Comparison of ENCODE assay signal across 14 cellular contexts in the genomic region with DNA sequence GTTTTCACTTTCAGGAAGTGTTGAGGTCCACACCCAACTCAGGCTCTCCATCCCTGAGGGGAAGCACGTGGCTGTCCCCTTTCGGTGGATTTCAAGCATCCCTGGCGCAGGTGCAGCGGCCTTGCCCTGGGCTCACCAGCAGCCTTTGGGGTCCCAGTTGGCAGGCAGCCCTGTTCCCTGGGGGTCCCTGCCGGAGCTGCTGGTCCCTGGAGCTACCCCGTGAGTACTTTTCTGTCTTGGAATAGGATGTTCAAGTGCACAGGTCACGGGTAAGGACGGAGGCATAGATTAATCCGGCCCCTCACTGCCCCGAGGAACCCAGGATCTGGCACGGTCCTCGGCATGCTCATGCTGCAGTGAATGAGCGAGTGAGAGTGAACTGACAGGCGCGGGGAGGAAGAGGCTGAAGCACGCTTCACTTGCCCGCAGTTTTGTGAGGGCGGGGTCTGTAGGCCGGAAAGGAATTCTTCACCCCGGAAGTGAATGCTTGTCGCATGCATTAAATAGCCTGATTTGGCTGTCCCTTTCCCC.
A peak's percentile ranks its signal among the peaks of the same experiment; 100 is the strongest.
DNase-seq lines count a peak whose midpoint lies in the region; ATAC-seq and TF ChIP-seq lines count a peak whose summit lies in the region.
"Had no signal": no experiment of that assay in that cellular context is flagged by ENCODE, and none has a peak within 500 bp of the region (broad histone marks: within the 10 kb centered on the region; RNA-seq: fewer than 3 reads in every experiment).

No MANE protein-coding gene starts in this region.

- no peak overlapping the region for H2BK5ac ChIP-seq in neuronal stem cell (ENCODE audit: low read length)

- intact Hi-C loops in Right ventricle myocardium superior (cut with DNase I), result no loop called here
- intact Hi-C loops in cardiac septum (cut with DNase I), result no loop called here
- intact Hi-C loops in vagina (cut with DNase I), result loop anchor here (10.0 kb wide), 1 partner anchor 116 kb away; the partner anchor contains the start of gene FAT1
- intact Hi-C loops in lower leg skin (cut with DNase I; ENCODE audit: low total_unique reads), result no loop called here

- no CpG with 5 or more reads among the region's 21 CpGs for whole genome bisulfite sequencing in neuronal stem cell (ENCODE audit: extremely low coverage in 2 of 2, insufficient read length in 2 of 2, insufficient replicate concordance in 1 of 2), 2 donors
- WGBS in lower leg skin, 2 donors, result 75 to 84% methylated on average over 21 of the region's 21 CpGs

- ATAC-seq in Right ventricle myocardium superior (ENCODE audit: poor library complexity) (no peak), GM21825 (IDR thresholded peaks at IDR 0.05; ENCODE audit: unreplicated experiment) (no peak), GM21367 (IDR thresholded peaks at IDR 0.05; ENCODE audit: unreplicated experiment) (no peak)

- TF ChIP-seq POLR2A in vagina (IDR thresholded peaks at IDR 0.05) (no peak), lower leg skin (IDR thresholded peaks at IDR 0.05) (no peak)

- H3K4me1 ChIP-seq in neuronal stem cell (ENCODE audit: control insufficient read depth in 2 of 2, insufficient read depth in 1 of 2, low read depth in 1 of 2, low read length in 2 of 2), result peaks cover 5 to 11% of the 10 kb centered on the region in 2 donors
- H3K4me1 ChIP-seq in vagina, result peaks cover 13% of the 10 kb centered on the region

- H4K91ac ChIP-seq in neuronal stem cell (ENCODE audit: low read depth, low read length, poor library complexity), result no peak overlapping the region

- no peaks in the 10 kb centered on the region for H3K27me3 ChIP-seq in neuronal stem cell (ENCODE audit: control insufficient read depth in 3 of 3, insufficient read depth in 3 of 3, low read depth in 1 of 3, low read length in 3 of 3)
- H3K27me3 ChIP-seq in vagina, result no peaks in the 10 kb centered on the region

- H3K36me3 ChIP-seq in neuronal stem cell (replicated peaks in 1 of 2; ENCODE audit: control insufficient read depth in 2 of 2, insufficient read depth in 2 of 2, low read length in 2 of 2), result no peaks in the 10 kb centered on the region
- H3K36me3 ChIP-seq in vagina, result no peaks in the 10 kb centered on the region

- no peak overlapping the region for H2BK120ac ChIP-seq in neuronal stem cell (ENCODE audit: low read depth, low read length)

- H3K9ac ChIP-seq in neuronal stem cell (ENCODE audit: low read depth, low read length, poor library complexity), result no peak overlapping the region

- no peak overlapping the region for H3K4ac ChIP-seq in neuronal stem cell (ENCODE audit: low read length)

- no peak overlapping the region for H3K4me2 ChIP-seq in neuronal stem cell (ENCODE audit: insufficient read depth, low read length, poor library complexity, severe bottlenecking)
- H3K4me2 ChIP-seq: PC-9 had no signal

- H2BK15ac ChIP-seq in neuronal stem cell (ENCODE audit: low read length), result no peak overlapping the region

- H3K27ac ChIP-seq in coronary artery, result peak overlapping the region in 1 of 2 donors; percentile 85
- H3K27ac ChIP-seq in neuronal stem cell (replicated peaks; ENCODE audit: low read length), result no peak overlapping the region
- H3K27ac ChIP-seq in vagina, result peak overlapping the region; percentile 81
- H3K27ac ChIP-seq: PC-9 had no signal

- no peak overlapping the region for H4K8ac ChIP-seq in neuronal stem cell (ENCODE audit: low read depth, low read length)

- H2AFZ ChIP-seq in neuronal stem cell (ENCODE audit: low read length), result peak overlapping the region; percentile 37
- H2AFZ ChIP-seq: PC-9 had no signal

- H3K18ac ChIP-seq in neuronal stem cell (ENCODE audit: low read length), result peak overlapping the region; percentile 2

- no peak overlapping the region for H3K14ac ChIP-seq in neuronal stem cell (ENCODE audit: low read length)

- no peaks in the 10 kb centered on the region for H3K79me1 ChIP-seq in neuronal stem cell (ENCODE audit: low read depth, low read length)

- peak overlapping the region; percentile 24 for H2AK5ac ChIP-seq in neuronal stem cell (ENCODE audit: low read depth, low read length)

- no peak overlapping the region for H3K23ac ChIP-seq in neuronal stem cell (ENCODE audit: low read depth, low read length, poor library complexity)

- H3K9me3 ChIP-seq in neuronal stem cell (replicated peaks in 1 of 2; ENCODE audit: control insufficient read depth in 2 of 2, insufficient read depth in 1 of 2, low read depth in 1 of 2, low read length in 2 of 2), result no peaks in the 10 kb centered on the region
- no peaks in the 10 kb centered on the region for H3K9me3 ChIP-seq in vagina

- TF ChIP-seq CTCF in coronary artery (IDR thresholded peaks at IDR 0.05), result no peak
- no peak for TF ChIP-seq CTCF in vagina (IDR thresholded peaks at IDR 0.05)
- no peak for TF ChIP-seq CTCF in lower leg skin (IDR thresholded peaks at IDR 0.05)

- H3K4me3 ChIP-seq in coronary artery (peak overlapping the region; percentile 53), neuronal stem cell (ENCODE audit: low read length in 2 of 2) (no peak overlapping the region), vagina (peak overlapping the region; percentile 30 to 39), lower leg skin (ENCODE audit: low read depth, poor library complexity, severe bottlenecking) (no peak overlapping the region)
- H3K4me3 ChIP-seq: PC-9 had no signal

- peak overlapping the region; percentile 47 for H2BK12ac ChIP-seq in neuronal stem cell (ENCODE audit: low read length)

- peak; percentile 50 for DNase-seq in Right ventricle myocardium superior
- DNase-seq in cardiac septum (ENCODE audit: low spot score), result no peak
- DNase-seq in coronary artery (ENCODE audit: low spot score), result no peak
- DNase-seq in neuronal stem cell (ENCODE audit: low spot score), result no peak
- DNase-seq in vagina (ENCODE audit: extremely low spot score in 2 of 2), result no peak
- DNase-seq in lower leg skin (ENCODE audit: low spot score in 2 of 2), result no peak
- DNase-seq: anterior cingulate cortex, H9, naive B cell, NCI-H1417, NCI-H446 had no signal

Comparison
In these comparisons a context has a peak if more than half of its experiments do, and no peak if none do; other contexts are left out.
1. H3K4me3 ChIP-seq: peak in coronary artery (single experiment) and vagina (2 of 2); none in neuronal stem cell (0 of 2) and lower leg skin (single experiment).